Comparison of ENCODE assay signal across 15 cellular contexts in genomic region chr2:197327073-197327775, GRCh38. TPM values are rescaled to one million over a fixed set of nuclear protein-coding genes. Genes with fewer than 3 reads are reported as not detected.
DNase-seq lines count a peak whose midpoint lies in the region; ATAC-seq lines count a peak whose summit lies in the region.
"Had no signal": no experiment of that assay in that cellular context is flagged by ENCODE, and none has a peak within 500 bp of the region (broad histone marks: within the 10 kb centered on the region; RNA-seq: fewer than 3 reads in every experiment).

No MANE protein-coding gene starts in this region.

- H3K27ac Mint-ChIP-seq in activated T-cell treated with anti-CD3 and anti-CD28 coated beads, Interleukin-2, amount 50 U/mL, for 72 hours: peak overlapping the region; percentile 96
- peak overlapping the region; percentile 50 to 79 for H3K27ac Mint-ChIP-seq in activated naive CD4-positive, alpha-beta T cell treated with anti-CD3 and anti-CD28 coated beads, Interleukin-2, amount 50 U/mL, for 72 hours

- H3K36me3 Mint-ChIP-seq in activated T-cell treated with anti-CD3 and anti-CD28 coated beads, Interleukin-2, amount 50 U/mL, for 72 hours (ENCODE audit: insufficient read depth in 2 of 2): peaks cover 8 to 16% of the 10 kb centered on the region in 2 donors
- H3K36me3 Mint-ChIP-seq in activated naive CD4-positive, alpha-beta T cell treated with anti-CD3 and anti-CD28 coated beads, Interleukin-2, amount 50 U/mL, for 72 hours: peaks cover 8 to 11% of the 10 kb centered on the region in 2 donors

- no peaks in the 10 kb centered on the region for H3K27me3 Mint-ChIP-seq in activated T-cell treated with anti-CD3 and anti-CD28 coated beads, Interleukin-2, amount 50 U/mL, for 72 hours (ENCODE audit: low read depth)

- no peak for ATAC-seq in activated T-cell treated with anti-CD3 and anti-CD28 coated beads, Interleukin-2, amount 50 U/mL, for 72 hours (replicated peaks in 1 of 2)
- ATAC-seq in activated naive CD4-positive, alpha-beta T cell treated with anti-CD3 and anti-CD28 coated beads, Interleukin-2, amount 50 U/mL, for 72 hours: no peak
- peak; percentile 12 for ATAC-seq in stimulated activated naive CD8-positive, alpha-beta T cell treated with anti-CD3 and anti-CD28 coated beads, Interleukin-15, Interleukin-2, amounts not matched to agents 100 U/mL and 50 U/mL, for 24 hours
- ATAC-seq in GM21360 (IDR thresholded peaks at IDR 0.05; ENCODE audit: unreplicated experiment) (no peak), HG02763 (IDR thresholded peaks at IDR 0.05; ENCODE audit: unreplicated experiment) (no peak)
- ATAC-seq: esophagus mucosa, Panc1 had no signal

- peaks cover 6 to 11% of the 10 kb centered on the region in 2 donors for H3K9me3 Mint-ChIP-seq in activated T-cell treated with anti-CD3 and anti-CD28 coated beads, Interleukin-2, amount 50 U/mL, for 72 hours
- H3K9me3 Mint-ChIP-seq in activated naive CD4-positive, alpha-beta T cell treated with anti-CD3 and anti-CD28 coated beads, Interleukin-2, amount 50 U/mL, for 72 hours: peaks cover 6 to 8% of the 10 kb centered on the region in 2 donors

- H3K4me3 Mint-ChIP-seq in activated T-cell treated with anti-CD3 and anti-CD28 coated beads, Interleukin-2, amount 50 U/mL, for 72 hours: peak overlapping the region; percentile 69 to 80

- DNase-seq in activated T-cell treated with anti-CD3 and anti-CD28 coated beads, Interleukin-2, amount 50 U/mL, for 72 hours: no peak
- no peak for DNase-seq in activated T-cell treated with anti-CD3 and anti-CD28 coated beads, Interleukin-2, amount 50 U/mL, for 48 hours
- DNase-seq in Kasumi-1 (lab: John Stamatoyannopoulos, UW) (peak; percentile 46 to 53), NCI-H2107 treated with DMSO at 0.1 percent for 48 hours (lab: John Stamatoyannopoulos, UW; ENCODE audit: unreplicated experiment) (no peak)
- no peak for DNase-seq in activated naive CD4-positive, alpha-beta T cell treated with anti-CD3 and anti-CD28 coated beads, Interleukin-2, amount 50 U/mL, for 72 hours (ENCODE audit: low spot score in 2 of 2)
- no peak for DNase-seq in stimulated activated naive CD8-positive, alpha-beta T cell treated with anti-CD3 and anti-CD28 coated beads, Interleukin-15, Interleukin-2, amounts not matched to agents 100 U/mL and 50 U/mL, for 24 hours
- DNase-seq: GM23248; NCI-H1092; NCI-H69; sigmoid colon; stimulated activated CD4-positive, alpha-beta T cell treated with anti-CD3 and anti-CD28 coated beads, Interleukin-1b, Interleukin-23, amount 100 ng/mL, for 48 hours had no signal

- H3K4me1 Mint-ChIP-seq in activated T-cell treated with anti-CD3 and anti-CD28 coated beads, Interleukin-2, amount 50 U/mL, for 72 hours (ENCODE audit: low read depth): peaks cover 81% of the 10 kb centered on the region

RNA-seq across cellular contexts. Expression of gene ANKRD44, which starts 16.6 kb away (rescaled TPM):
- 100 to 1,000 TPM; 114 to 141 TPM for total RNA-seq in activated T-cell treated with anti-CD3 and anti-CD28 coated beads, Interleukin-2, amount 50 U/mL, for 72 hours
- total RNA-seq in activated naive CD4-positive, alpha-beta T cell treated with anti-CD3 and anti-CD28 coated beads, Interleukin-2, amount 50 U/mL, for 72 hours: 100 to 1,000 TPM; 103 to 130 TPM

Comparison
In these comparisons a context has a peak if more than half of its experiments do, and no peak if none do; other contexts are left out.
1. DNase-seq: peak in Kasumi-1 (2 of 2); none in activated T-cell treated with anti-CD3 and anti-CD28 coated beads, Interleukin-2, amount 50 U/mL, for 72 hours (0 of 2), activated T-cell treated with anti-CD3 and anti-CD28 coated beads, Interleukin-2, amount 50 U/mL, for 48 hours (0 of 2), activated naive CD4-positive, alpha-beta T cell treated with anti-CD3 and anti-CD28 coated beads, Interleukin-2, amount 50 U/mL, for 72 hours (0 of 2), stimulated activated naive CD8-positive, alpha-beta T cell treated with anti-CD3 and anti-CD28 coated beads, Interleukin-15, Interleukin-2, amounts not matched to agents 100 U/mL and 50 U/mL, for 24 hours (single experiment) and NCI-H2107 treated with DMSO at 0.1 percent for 48 hours (single experiment).